Comparison of ENCODE assay signal across 7 cellular contexts in the genomic region with DNA sequence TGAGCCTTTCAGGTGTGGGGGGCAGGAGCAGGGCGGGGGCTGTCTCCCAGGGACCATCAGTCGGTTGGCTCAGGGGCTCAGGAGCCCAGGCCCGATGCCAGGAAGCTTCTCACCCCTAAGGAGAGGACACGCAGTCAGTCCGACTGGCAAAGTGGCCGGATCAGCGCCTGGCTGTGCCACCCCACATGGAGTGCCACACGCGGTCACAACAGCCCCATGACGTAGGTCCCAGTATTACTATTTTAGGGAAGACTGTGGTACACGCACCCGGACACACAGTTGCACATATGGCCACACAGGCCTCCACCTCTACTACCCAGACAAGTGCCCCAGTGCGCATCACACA. TPM values are rescaled to one million over a fixed set of nuclear protein-coding genes. Genes with fewer than 3 reads are reported as not detected.
DNase-seq lines count a peak whose midpoint lies in the region; ATAC-seq and TF ChIP-seq lines count a peak whose summit lies in the region.

No MANE protein-coding gene starts in this region.

- H3K4me3 ChIP-seq in right atrium auricular region: peak overlapping the region; percentile 68 to 70

- H3K27ac ChIP-seq in right atrium auricular region: peak overlapping the region in 1 of 2 donors; percentile 73

- H3K36me3 ChIP-seq in right atrium auricular region: no peaks in the 10 kb centered on the region

- DNase-seq in activated CD4-positive, alpha-beta memory T cell treated with anti-CD3 and anti-CD28 coated beads for 36 hours: no peak
- no peak for DNase-seq in right atrium auricular region (ENCODE audit: low spot score)
- DNase-seq in stimulated activated naive CD8-positive, alpha-beta T cell treated with anti-CD3 and anti-CD28 coated beads, Interleukin-15, Interleukin-2, amounts not matched to agents 100 U/mL and 50 U/mL, for 24 hours: peak; percentile 11
- no peak for DNase-seq in middle frontal gyrus (ENCODE audit: extremely low spot score, low spot score)
- no peak for DNase-seq in SHP77 treated with DMSO at 0.1 percent for 48 hours (lab: John Stamatoyannopoulos, UW)
- no peak for DNase-seq in NCI-H510A treated with DMSO at 0.1 percent for 48 hours (lab: John Stamatoyannopoulos, UW)

- CTCF ChIA-PET in activated CD4-positive, alpha-beta memory T cell treated with anti-CD3 and anti-CD28 coated beads for 36 hours (lab: Charles Lee): interaction anchor here (0.9 kb wide), 1 partner anchor 129 kb away, joined by 3 read pairs; no protein-coding TSS in a partner anchor

- H3K27me3 Mint-ChIP-seq in activated CD4-positive, alpha-beta memory T cell treated with anti-CD3 and anti-CD28 coated beads for 36 hours: no peaks in the 10 kb centered on the region

- ATAC-seq in HG02588 (IDR thresholded peaks at IDR 0.05; ENCODE audit: unreplicated experiment): peak; percentile 13
- ATAC-seq in stimulated activated naive CD8-positive, alpha-beta T cell treated with anti-CD3 and anti-CD28 coated beads, Interleukin-15, Interleukin-2, amounts not matched to agents 100 U/mL and 50 U/mL, for 24 hours: no peak

- no peaks in the 10 kb centered on the region for H3K36me3 Mint-ChIP-seq in activated CD4-positive, alpha-beta memory T cell treated with anti-CD3 and anti-CD28 coated beads for 36 hours

- POLR2A ChIA-PET in activated CD4-positive, alpha-beta memory T cell treated with anti-CD3 and anti-CD28 coated beads for 36 hours (lab: Charles Lee): interaction anchor here (0.5 kb wide), 1 partner anchor 167 kb away, joined by 3 read pairs; no protein-coding TSS in a partner anchor

- no peaks in the 10 kb centered on the region for H3K9me3 ChIP-seq in right atrium auricular region

- H3K4me3 Mint-ChIP-seq in activated CD4-positive, alpha-beta memory T cell treated with anti-CD3 and anti-CD28 coated beads for 36 hours: peak overlapping the region; percentile 90

- peaks cover 4% of the 10 kb centered on the region for H3K4me1 Mint-ChIP-seq in activated CD4-positive, alpha-beta memory T cell treated with anti-CD3 and anti-CD28 coated beads for 36 hours (ENCODE audit: low read depth)

- no peak overlapping the region for H3K27ac Mint-ChIP-seq in activated CD4-positive, alpha-beta memory T cell treated with anti-CD3 and anti-CD28 coated beads for 36 hours

- intact Hi-C loops in activated CD4-positive, alpha-beta memory T cell treated with anti-CD3 and anti-CD28 coated beads for 36 hours (cut with micrococcal nuclease): no loop called here

- peaks cover 0 to 23% of the 10 kb centered on the region in 2 donors for H3K4me1 ChIP-seq in right atrium auricular region

- no peaks in the 10 kb centered on the region for H3K27me3 ChIP-seq in right atrium auricular region

- TF ChIP-seq CTCF in right atrium auricular region (IDR thresholded peaks at IDR 0.05): no peak

- peaks cover 6% of the 10 kb centered on the region for H3K9me3 Mint-ChIP-seq in activated CD4-positive, alpha-beta memory T cell treated with anti-CD3 and anti-CD28 coated beads for 36 hours

RNA-seq across cellular contexts. Expression of gene GRTP1, which starts 29.3 kb away (rescaled TPM):
- under 1 TPM; 0.44 to 0.59 TPM for total RNA-seq in activated CD4-positive, alpha-beta memory T cell treated with anti-CD3 and anti-CD28 coated beads for 36 hours
- 1 to 10 TPM in 1 of 2 donors, under 1 TPM in 1; 0.48 to 2.4 TPM for total RNA-seq in right atrium auricular region
